In genomic region chr11:28442113-28442512, GRCh38 we compare ENCODE assay signal across 13 cellular contexts.
DNase-seq lines count a peak whose midpoint lies in the region; ATAC-seq and TF ChIP-seq lines count a peak whose summit lies in the region.
"Had no signal": no experiment of that assay in that cellular context is flagged by ENCODE, and none has a peak within 500 bp of the region (broad histone marks: within the 10 kb centered on the region; RNA-seq: fewer than 3 reads in every experiment).

No MANE protein-coding gene starts in this region.

- H3K79me2 ChIP-seq in PC-3 (ENCODE audit: low read length) = no peaks in the 10 kb centered on the region

- no peaks in the 10 kb centered on the region for H3K9me2 ChIP-seq in PC-3 (replicated peaks; ENCODE audit: low read length)

- H4K20me1 ChIP-seq in PC-3 (ENCODE audit: low read length) = no peaks in the 10 kb centered on the region

- TF ChIP-seq CTCF in AG10803 (conservative IDR thresholded peaks at IDR 0.05; ENCODE audit: low read length) (no peak), PC-3 (conservative IDR thresholded peaks at IDR 0.05; ENCODE audit: low read depth, low read length) (no peak), fibroblast of villous mesenchyme (IDR thresholded peaks at IDR 0.05; ENCODE audit: insufficient read depth, low read depth, low read length) (no peak), right atrium auricular region (IDR thresholded peaks at IDR 0.05) (no peak)

- DNase-seq in AG10803 (ENCODE audit: low read depth) (peak; percentile 30), GM04504 (ENCODE audit: low read depth) (peak; percentile 23), PC-3 (peak; percentile 21), fibroblast of villous mesenchyme (ENCODE audit: low read depth) (peak; percentile 8), T1000 (lab: John Stamatoyannopoulos, UW) (no peak), right atrium auricular region (ENCODE audit: low spot score) (no peak)
- DNase-seq in stimulated activated CD4-positive, alpha-beta T cell treated with anti-CD3 and anti-CD28 coated beads, Interleukin-1b, Interleukin-23, amount 100 ng/mL, for 48 hours = no peak
- DNase-seq: BE2C; CD4-positive, alpha-beta memory T cell; DMS79; GF-D8; GM23248 had no signal

- H3K4me1 ChIP-seq in PC-3 (ENCODE audit: insufficient read depth, low read length) = no peaks in the 10 kb centered on the region
- H3K4me1 ChIP-seq in right atrium auricular region = no peaks in the 10 kb centered on the region
- H3K4me1 ChIP-seq: BE2C had no signal

- H3K9me3 ChIP-seq in PC-3 (ENCODE audit: low read length) (no peaks in the 10 kb centered on the region), right atrium auricular region (no peaks in the 10 kb centered on the region)
- H3K9me3 ChIP-seq: BE2C had no signal

- no peaks in the 10 kb centered on the region for H3K36me3 ChIP-seq in PC-3 (ENCODE audit: low read depth, low read length)
- H3K36me3 ChIP-seq in right atrium auricular region = no peaks in the 10 kb centered on the region
- H3K36me3 ChIP-seq: BE2C had no signal

- no TSS peak for BruUV-seq in PC-3 (replicated peaks; lab: Mats Ljungman, UMichigan)

- intact Hi-C loops in PC-3 (cut with micrococcal nuclease) = no loop called here

- no peak overlapping the region for H3K4me2 ChIP-seq in PC-3 (ENCODE audit: low read length)

- H3F3A ChIP-seq in PC-3 (ENCODE audit: low read length, unreplicated experiment) = no peaks in the 10 kb centered on the region

- H3K27me3 ChIP-seq in PC-3 (ENCODE audit: low read length) (no peaks in the 10 kb centered on the region), right atrium auricular region (no peaks in the 10 kb centered on the region)
- H3K27me3 ChIP-seq: BE2C had no signal

- no peak overlapping the region for H2AFZ ChIP-seq in PC-3 (ENCODE audit: low read length)
- H2AFZ ChIP-seq: GM23248 had no signal

- H3K27ac ChIP-seq in PC-3 (ENCODE audit: low read length) (no peak overlapping the region), right atrium auricular region (no peak overlapping the region)
- H3K27ac ChIP-seq: C4-2B, GM23248 had no signal

- CTCF ChIA-PET in PC-3 (lab: Charles Lee) = no interaction called here

- ATAC-seq in PC-3 = no peak

- POLR2A ChIA-PET in PC-3 (lab: Charles Lee; ENCODE audit: unreplicated experiment) = no interaction called here

- H3K9ac ChIP-seq in PC-3 (ENCODE audit: low read length) = no peak overlapping the region
- H3K9ac ChIP-seq: GM23248 had no signal

- H3K4me3 ChIP-seq in AG10803 (ENCODE audit: low read length) = no peak overlapping the region
- no peak overlapping the region for H3K4me3 ChIP-seq in PC-3 (ENCODE audit: low read length)
- no peak overlapping the region for H3K4me3 ChIP-seq in fibroblast of villous mesenchyme (ENCODE audit: low read depth, low read length)
- no peak overlapping the region for H3K4me3 ChIP-seq in right atrium auricular region
- H3K4me3 ChIP-seq: GM23248 had no signal

Comparison
In these comparisons a context has a peak if more than half of its experiments do, and no peak if none do; other contexts are left out.
1. DNase-seq: peak in AG10803 (single experiment), GM04504 (single experiment), PC-3 (single experiment) and fibroblast of villous mesenchyme (single experiment); none in stimulated activated CD4-positive, alpha-beta T cell treated with anti-CD3 and anti-CD28 coated beads, Interleukin-1b, Interleukin-23, amount 100 ng/mL, for 48 hours (single experiment), T1000 (single experiment) and right atrium auricular region (single experiment).